1 cellular context compared by ENCODE assay signal in the genomic region with DNA sequence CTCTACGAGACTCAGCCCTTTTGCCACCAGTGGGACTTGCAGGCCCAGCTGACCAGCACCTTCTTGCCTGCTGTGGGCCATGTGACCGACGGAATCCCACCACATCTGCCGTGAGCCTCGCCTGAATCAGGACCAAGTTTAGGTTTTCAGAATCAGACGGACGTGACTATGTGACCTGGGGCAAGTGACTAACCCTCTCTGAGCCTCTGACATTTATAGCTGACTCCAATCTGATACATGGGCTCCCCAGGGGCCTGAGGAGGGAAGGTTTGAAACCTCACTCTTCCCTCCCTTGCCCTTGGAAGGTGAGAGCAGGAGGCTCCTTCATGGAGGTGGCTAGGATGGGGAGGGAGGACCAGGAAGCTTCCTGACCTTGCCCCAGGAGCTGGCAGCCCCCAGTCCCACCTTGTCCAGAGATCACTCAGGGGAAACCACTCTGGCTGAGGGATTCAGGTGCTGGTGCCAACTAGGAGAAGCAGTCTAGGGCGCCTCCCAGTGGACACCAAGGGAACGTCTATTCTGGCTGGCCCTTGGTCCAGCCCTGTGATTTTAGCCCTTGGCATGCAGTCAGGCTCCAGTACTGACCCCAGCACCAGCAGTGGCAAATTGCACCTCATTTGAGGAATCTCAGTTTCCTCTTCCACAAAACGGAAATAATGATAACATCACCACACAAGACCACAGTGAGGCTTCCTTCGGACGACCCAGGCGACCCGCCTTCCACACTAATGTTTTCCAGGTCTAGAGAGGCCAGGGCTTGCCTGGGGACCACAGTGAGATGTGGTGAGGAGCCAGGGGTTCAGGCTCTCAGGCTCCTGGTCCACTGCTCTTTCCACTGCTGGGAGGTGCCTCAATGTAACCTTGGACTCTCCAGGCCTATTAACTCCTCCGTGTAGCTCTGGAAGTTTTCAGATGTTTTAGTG.
TF ChIP-seq lines count a peak whose summit lies in the region.

No MANE protein-coding gene starts in this region.

TF ChIP-seq in HCT116, 20 proteins besides CTCF, POLR2A, EP300 and RAD21 (continued from another document):
- TF ChIP-seq YY1 (IDR thresholded peaks at IDR 0.05; ENCODE audit: extremely low read depth, insufficient replicate concordance, low read depth, low read length), result no peak
- TF ChIP-seq TCF7L2 (IDR thresholded peaks at IDR 0.05; ENCODE audit: borderline replicate concordance, extremely low read depth, insufficient read depth, insufficient read length), result no peak
- no peak for TF ChIP-seq ZFX (IDR thresholded peaks at IDR 0.05)
- no peak for TF ChIP-seq EZH2 (IDR thresholded peaks at IDR 0.05)
- TF ChIP-seq SP1 (IDR thresholded peaks at IDR 0.05; ENCODE audit: low read depth), result no peak
